8 cellular contexts compared by ENCODE assay signal in the genomic region with DNA sequence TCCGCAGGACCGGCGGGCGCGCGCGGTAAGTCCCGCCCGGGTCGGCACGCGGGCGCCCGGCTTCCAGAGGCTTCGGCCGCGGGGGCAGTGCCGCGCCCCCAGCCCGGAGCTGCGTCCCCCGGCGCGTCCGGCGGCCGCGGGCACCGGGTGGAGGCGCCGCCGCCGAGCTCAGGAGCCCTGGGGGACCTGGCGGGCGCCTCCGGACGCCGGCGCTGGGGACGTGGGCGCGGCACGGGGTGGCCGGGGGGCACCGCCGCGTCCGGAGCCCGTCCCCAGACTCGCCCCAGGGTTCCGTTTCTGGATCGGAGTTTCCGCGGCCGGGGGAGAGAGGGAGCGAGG. TPM values are rescaled to one million over a fixed set of nuclear protein-coding genes. Genes with fewer than 3 reads are reported as not detected.
A peak's percentile ranks its signal among the peaks of the same experiment; 100 is the strongest.
DNase-seq lines count a peak whose midpoint lies in the region; TF ChIP-seq lines count a peak whose summit lies in the region.

No MANE protein-coding gene starts in this region.

- H3K4me3 Mint-ChIP-seq in Calu3 (ENCODE audit: low read depth, unreplicated experiment) (peak overlapping the region; percentile 82), endodermal cell (peak overlapping the region; percentile 86)

- no peak for DNase-seq in Calu3
- DNase-seq in Jurkat, Clone E6-1 (ENCODE audit: low read depth, low spot score): no peak
- DNase-seq in endodermal cell: no peak
- DNase-seq in neuronal stem cell (ENCODE audit: low spot score): no peak
- no peak for DNase-seq in NCI-H146 (lab: John Stamatoyannopoulos, UW)
- no peak for DNase-seq in medulla oblongata (ENCODE audit: extremely low spot score)
- no peak for DNase-seq in SKM-1 (lab: John Stamatoyannopoulos, UW; ENCODE audit: unreplicated experiment)
- DNase-seq in pons (ENCODE audit: low spot score): no peak

- peak overlapping the region; percentile 56 for H3K4ac ChIP-seq in neuronal stem cell (ENCODE audit: low read length)

- peak overlapping the region; percentile 96 for H2AFZ ChIP-seq in neuronal stem cell (ENCODE audit: low read length)

- H3K79me1 ChIP-seq in neuronal stem cell (ENCODE audit: low read depth, low read length): peaks cover 12% of the 10 kb centered on the region

- peaks cover 49% of the 10 kb centered on the region for H3K4me1 Mint-ChIP-seq in Calu3 (ENCODE audit: low read depth, unreplicated experiment)
- H3K4me1 Mint-ChIP-seq in endodermal cell: peaks cover 27% of the 10 kb centered on the region

- H2BK12ac ChIP-seq in neuronal stem cell (ENCODE audit: low read length): no peak overlapping the region

- H2BK120ac ChIP-seq in neuronal stem cell (ENCODE audit: low read depth, low read length): peak overlapping the region; percentile 87

- peak overlapping the region; percentile 47 for H3K4me3 ChIP-seq in Jurkat, Clone E6-1 (ENCODE audit: low read length)
- H3K4me3 ChIP-seq in endodermal cell (ENCODE audit: low read length): peak overlapping the region; percentile 86
- peak overlapping the region; percentile 53 to 91 for H3K4me3 ChIP-seq in neuronal stem cell (ENCODE audit: low read length in 2 of 2)

- H4K91ac ChIP-seq in neuronal stem cell (ENCODE audit: low read depth, low read length, poor library complexity): no peak overlapping the region

- H3K9me3 ChIP-seq in endodermal cell (ENCODE audit: control insufficient read depth, low read length) (no peaks in the 10 kb centered on the region), neuronal stem cell (replicated peaks in 1 of 2; ENCODE audit: control insufficient read depth in 2 of 2, insufficient read depth in 1 of 2, low read depth in 1 of 2, low read length in 2 of 2) (no peaks in the 10 kb centered on the region)

- peak overlapping the region; percentile 69 for H2BK5ac ChIP-seq in neuronal stem cell (ENCODE audit: low read length)

- intact Hi-C loops in Calu3 (cut with micrococcal nuclease; ENCODE audit: unreplicated experiment): no loop called here

- peak overlapping the region; percentile 9 for H4K8ac ChIP-seq in neuronal stem cell (ENCODE audit: low read depth, low read length)

- H3K36me3 ChIP-seq in endodermal cell (ENCODE audit: control insufficient read depth, insufficient read depth, low read length) (no peaks in the 10 kb centered on the region), neuronal stem cell (replicated peaks in 1 of 2; ENCODE audit: control insufficient read depth in 2 of 2, insufficient read depth in 2 of 2, low read length in 2 of 2) (no peaks in the 10 kb centered on the region)

- peak overlapping the region; percentile 97 for H3K18ac ChIP-seq in neuronal stem cell (ENCODE audit: low read length)

- peaks cover 13% of the 10 kb centered on the region for H3K27me3 ChIP-seq in endodermal cell (ENCODE audit: control insufficient read depth, insufficient read depth, low read length, poor library complexity, severe bottlenecking)
- peaks cover 3 to 63% (median 40%) of the 10 kb centered on the region in 3 experiments for H3K27me3 ChIP-seq in neuronal stem cell (ENCODE audit: control insufficient read depth in 3 of 3, insufficient read depth in 3 of 3, low read depth in 1 of 3, low read length in 3 of 3)

- peak overlapping the region; percentile 95 for H3K4me2 ChIP-seq in neuronal stem cell (ENCODE audit: insufficient read depth, low read length, poor library complexity, severe bottlenecking)

- peaks cover 26% of the 10 kb centered on the region for H3K36me3 Mint-ChIP-seq in Calu3 (ENCODE audit: insufficient read depth, unreplicated experiment)
- peaks cover 2% of the 10 kb centered on the region for H3K36me3 Mint-ChIP-seq in endodermal cell (ENCODE audit: low read depth)

- no peak overlapping the region for H3K27ac ChIP-seq in endodermal cell (ENCODE audit: low read depth, low read length)
- no peak overlapping the region for H3K27ac ChIP-seq in neuronal stem cell (replicated peaks; ENCODE audit: low read length)

- CTCF ChIA-PET in Calu3 (lab: Charles Lee): no interaction called here

- peak overlapping the region; percentile 55 for H3K27ac Mint-ChIP-seq in Calu3 (ENCODE audit: unreplicated experiment)
- H3K27ac Mint-ChIP-seq in endodermal cell: no peak overlapping the region

- H3K14ac ChIP-seq in neuronal stem cell (ENCODE audit: low read length): no peak overlapping the region

- H3K4me1 ChIP-seq in endodermal cell (ENCODE audit: control insufficient read depth, insufficient read depth, low read length) (peaks cover 11% of the 10 kb centered on the region), neuronal stem cell (ENCODE audit: control insufficient read depth in 2 of 2, insufficient read depth in 1 of 2, low read depth in 1 of 2, low read length in 2 of 2) (peaks cover 14 to 15% of the 10 kb centered on the region in 2 donors)

- no peak overlapping the region for H2BK15ac ChIP-seq in neuronal stem cell (ENCODE audit: low read length)

- H3K27me3 Mint-ChIP-seq in Calu3 (ENCODE audit: unreplicated experiment) (no peaks in the 10 kb centered on the region), endodermal cell (ENCODE audit: insufficient read depth) (peaks cover 43% of the 10 kb centered on the region)

- no TSS peak for BruUV-seq in Calu3 (replicated peaks; lab: Mats Ljungman, UMichigan)

- peak overlapping the region; percentile 86 for H3K23ac ChIP-seq in neuronal stem cell (ENCODE audit: low read depth, low read length, poor library complexity)

- WGBS in endodermal cell (ENCODE audit: insufficient coverage in 1 of 2, insufficient read length in 1 of 2), 2 experiments: 0% methylated on average over 56 of the region's 56 CpGs; no CpG with 5 or more reads in 1 of the 2 experiments
- no CpG with 5 or more reads among the region's 56 CpGs for WGBS in neuronal stem cell (ENCODE audit: extremely low coverage in 2 of 2, insufficient read length in 2 of 2, insufficient replicate concordance in 1 of 2), 2 donors

- H3K9ac ChIP-seq in endodermal cell (ENCODE audit: extremely low read depth, low read length, poor library complexity, severe bottlenecking) (peak overlapping the region; percentile 82), neuronal stem cell (ENCODE audit: low read depth, low read length, poor library complexity) (peak overlapping the region; percentile 94)

- H3K9me3 Mint-ChIP-seq in Calu3 (ENCODE audit: low read depth, unreplicated experiment) (no peaks in the 10 kb centered on the region), endodermal cell (no peaks in the 10 kb centered on the region)

- H2AK5ac ChIP-seq in neuronal stem cell (ENCODE audit: low read depth, low read length): peak overlapping the region; percentile 86

- TF ChIP-seq CTCF in Calu3 (IDR thresholded peaks at IDR 0.05; ENCODE audit: unreplicated experiment) (no peak), endodermal cell (conservative IDR thresholded peaks at IDR 0.05) (no peak)

RNA-seq across cellular contexts. Expression of a gene that starts 0.3 kb away (rescaled TPM):
- total RNA-seq in Calu3 (2022): 100 and 112 TPM in 2 replicates
- 25.4 TPM for polyA plus RNA-seq in Jurkat, Clone E6-1 (2012; ENCODE audit: insufficient read depth, insufficient read length)
- 10 to 100 TPM; 13.7 to 32.4 TPM for total RNA-seq in endodermal cell
- polyA plus RNA-seq in endodermal cell (2013, experiment 1 of 2): 17.1 TPM
- 17.1 TPM for polyA plus RNA-seq in endodermal cell (2013, experiment 2 of 2)
- 21.8 TPM for polyA plus RNA-seq in neuronal stem cell (2013, experiment 1 of 2)
- 20.7 TPM for polyA plus RNA-seq in neuronal stem cell (2013, experiment 2 of 2)

RNA-seq across cellular contexts. Expression of a gene that starts 20.3 kb away (rescaled TPM):
- total RNA-seq in Calu3 (2022) (not detected in 2 replicates), endodermal cell (under 1 TPM in 1 of 2 donors, not detected in 1; 0.31 TPM)
- 0.73 TPM for polyA plus RNA-seq in Jurkat, Clone E6-1 (2012; ENCODE audit: insufficient read depth, insufficient read length)
- polyA plus RNA-seq in endodermal cell (2013, experiment 1 of 2): 0.18 TPM
- polyA plus RNA-seq in endodermal cell (2013, experiment 2 of 2): 0.12 TPM
- polyA plus RNA-seq in neuronal stem cell (2013, experiment 1 of 2): 0.26 TPM
- 0.18 TPM for polyA plus RNA-seq in neuronal stem cell (2013, experiment 2 of 2)
